10 cellular contexts compared by ENCODE assay signal in the genomic region with DNA sequence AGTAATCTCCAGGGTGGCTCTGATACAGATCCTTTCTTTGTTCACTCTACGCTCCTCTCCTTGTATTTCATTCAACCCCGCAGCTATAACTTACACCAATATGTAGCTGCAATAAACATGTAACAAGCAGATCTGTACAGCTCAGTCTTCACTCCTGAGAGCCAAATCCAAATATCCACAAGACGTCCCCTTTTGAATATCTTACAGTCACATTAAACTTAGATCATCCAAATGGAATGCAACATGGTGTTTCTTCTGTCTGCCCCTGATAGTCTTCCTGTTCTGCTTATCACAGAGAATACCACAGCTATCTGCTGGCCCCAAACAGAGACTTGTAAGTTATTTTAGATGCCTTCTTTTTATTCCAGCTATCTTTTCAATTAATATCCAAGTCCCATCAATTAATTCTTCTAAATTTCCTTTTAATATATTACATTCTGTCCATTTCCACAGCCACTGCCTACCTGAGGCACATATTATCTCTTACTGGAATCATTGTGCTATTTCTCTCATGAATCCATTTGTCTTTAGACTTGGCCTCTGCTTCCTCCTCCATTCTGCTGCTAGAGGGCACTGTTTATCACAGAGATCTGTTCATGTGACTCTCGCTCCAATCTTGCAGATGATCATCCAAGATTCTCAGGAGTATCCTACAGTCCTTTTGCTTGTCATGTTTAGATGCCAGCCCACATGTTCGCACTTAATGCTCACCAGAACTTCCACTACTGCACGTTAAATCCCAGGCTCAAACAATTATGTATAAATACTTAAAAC.
DNase-seq lines count a peak whose midpoint lies in the region; ATAC-seq and TF ChIP-seq lines count a peak whose summit lies in the region.
"Had no signal": no experiment of that assay in that cellular context is flagged by ENCODE, and none has a peak within 500 bp of the region (broad histone marks: within the 10 kb centered on the region; RNA-seq: fewer than 3 reads in every experiment).

No MANE protein-coding gene starts in this region.

- TF ChIP-seq CTCF in epithelial cell of proximal tubule (conservative IDR thresholded peaks at IDR 0.05; ENCODE audit: low read depth, low read length) (peak; percentile 70), spleen (IDR thresholded peaks at IDR 0.05 in 8 of 11, conservative IDR thresholded peaks at IDR 0.05 in 3 of 11) (peak in 8 of 11 experiments; percentile 35 to 60 (median 46)), BE2C (IDR thresholded peaks at IDR 0.05; ENCODE audit: low read depth, low read length) (no peak)

- no peaks in the 10 kb centered on the region for H3K36me3 Mint-ChIP-seq in activated T-cell treated with anti-CD3 and anti-CD28 coated beads, Interleukin-2, amount 50 U/mL, for 72 hours (ENCODE audit: insufficient read depth in 2 of 2)

- DNase-seq in NCI-H2227 (lab: John Stamatoyannopoulos, UW; ENCODE audit: unreplicated experiment): peak; percentile 7
- DNase-seq in NCI-H2227 treated with DMSO at 0.1 percent for 48 hours (lab: John Stamatoyannopoulos, UW): no peak
- DNase-seq in NCI-H510A (lab: John Stamatoyannopoulos, UW): peak; percentile 25
- no peak for DNase-seq in epithelial cell of proximal tubule (ENCODE audit: low read depth)
- DNase-seq in spleen: no peak
- no peak for DNase-seq in activated T-cell treated with anti-CD3 and anti-CD28 coated beads, Interleukin-2, amount 50 U/mL, for 72 hours
- no peak for DNase-seq in BE2C
- DNase-seq: left cardiac atrium had no signal

- no peak overlapping the region for H3K27ac Mint-ChIP-seq in activated T-cell treated with anti-CD3 and anti-CD28 coated beads, Interleukin-2, amount 50 U/mL, for 72 hours

- intact Hi-C loops in spleen (cut with DNase I; ENCODE audit: low total_unique reads): no loop called here

- H3K27ac ChIP-seq in spleen: no peak overlapping the region

- no peak overlapping the region for H3K4me3 Mint-ChIP-seq in activated T-cell treated with anti-CD3 and anti-CD28 coated beads, Interleukin-2, amount 50 U/mL, for 72 hours

- H3K27me3 Mint-ChIP-seq in activated T-cell treated with anti-CD3 and anti-CD28 coated beads, Interleukin-2, amount 50 U/mL, for 72 hours (ENCODE audit: low read depth): no peaks in the 10 kb centered on the region

- TF ChIP-seq POLR2A in spleen (IDR thresholded peaks at IDR 0.05): no peak

- H3K4me1 ChIP-seq in spleen: no peaks in the 10 kb centered on the region
- H3K4me1 ChIP-seq in BE2C: no peaks in the 10 kb centered on the region
- H3K4me1 ChIP-seq: Caco-2 had no signal

- H3K9me3 ChIP-seq in spleen (no peaks in the 10 kb centered on the region), BE2C (no peaks in the 10 kb centered on the region)
- H3K9me3 ChIP-seq: Caco-2 had no signal

- WGBS in spleen, 5 donors: 58 to 67% (median 62%) methylated on average over 6 of the region's 6 CpGs

- no peak overlapping the region for H3K4me3 ChIP-seq in epithelial cell of proximal tubule (ENCODE audit: low read depth, low read length)
- no peak overlapping the region for H3K4me3 ChIP-seq in spleen
- H3K4me3 ChIP-seq in BE2C (ENCODE audit: low read depth, low read length): no peak overlapping the region

- H3K36me3 ChIP-seq in spleen: no peaks in the 10 kb centered on the region
- no peaks in the 10 kb centered on the region for H3K36me3 ChIP-seq in BE2C

- no peaks in the 10 kb centered on the region for H3K4me1 Mint-ChIP-seq in activated T-cell treated with anti-CD3 and anti-CD28 coated beads, Interleukin-2, amount 50 U/mL, for 72 hours (ENCODE audit: low read depth)

- H3K27me3 ChIP-seq in spleen (replicated peaks in 1 of 7): no peaks in the 10 kb centered on the region
- H3K27me3 ChIP-seq in BE2C: no peaks in the 10 kb centered on the region

- no peak for ATAC-seq in activated T-cell treated with anti-CD3 and anti-CD28 coated beads, Interleukin-2, amount 50 U/mL, for 72 hours (replicated peaks in 1 of 2)
- ATAC-seq in HG02981 (IDR thresholded peaks at IDR 0.05; ENCODE audit: unreplicated experiment): no peak

- H3K9me3 Mint-ChIP-seq in activated T-cell treated with anti-CD3 and anti-CD28 coated beads, Interleukin-2, amount 50 U/mL, for 72 hours: peaks cover 0 to 4% of the 10 kb centered on the region in 2 donors

Comparison
In these comparisons a context has a peak if more than half of its experiments do, and no peak if none do; other contexts are left out.
1. DNase-seq: peak in NCI-H2227 (single experiment) and NCI-H510A (single experiment); none in NCI-H2227 treated with DMSO at 0.1 percent for 48 hours (single experiment), epithelial cell of proximal tubule (single experiment), spleen (single experiment), activated T-cell treated with anti-CD3 and anti-CD28 coated beads, Interleukin-2, amount 50 U/mL, for 72 hours (0 of 2) and BE2C (single experiment).